ENCODE assay signal across 18 cellular contexts in genomic region chr1:75861831-75862230, GRCh38.
"Had no signal": no experiment of that assay in that cellular context is flagged by ENCODE, and none has a peak within 500 bp of the region (broad histone marks: within the 10 kb centered on the region; RNA-seq: fewer than 3 reads in every experiment).

No MANE protein-coding gene starts in this region.

- H3K27ac ChIP-seq: colonic mucosa, esophagus squamous epithelium, prostate gland, tibial artery, vagina, WERI-Rb-1 had no signal

- H3K27ac Mint-ChIP-seq: activated CD8-positive, alpha-beta T cell treated with anti-CD3 and anti-CD28 coated beads for 36 hours; activated naive CD4-positive, alpha-beta T cell treated with anti-CD3 and anti-CD28 coated beads, Interleukin-2, amount 50 U/mL, for 72 hours; activated T-cell treated with anti-CD3 and anti-CD28 coated beads, Interleukin-2, amount 50 U/mL, for 72 hours; nephron had no signal

- H3K9me3 Mint-ChIP-seq: activated CD8-positive, alpha-beta T cell treated with anti-CD3 and anti-CD28 coated beads for 36 hours; activated naive CD4-positive, alpha-beta T cell treated with anti-CD3 and anti-CD28 coated beads, Interleukin-2, amount 50 U/mL, for 72 hours; activated T-cell treated with anti-CD3 and anti-CD28 coated beads, Interleukin-2, amount 50 U/mL, for 72 hours; nephron had no signal

- H3K9me3 ChIP-seq: colonic mucosa, esophagus squamous epithelium, prostate gland, tibial artery, vagina had no signal

- H3K4me1 ChIP-seq: colonic mucosa, esophagus squamous epithelium, prostate gland, tibial artery, vagina had no signal

- H3K4me1 Mint-ChIP-seq: nephron had no signal

- H3K36me3 Mint-ChIP-seq: activated naive CD4-positive, alpha-beta T cell treated with anti-CD3 and anti-CD28 coated beads, Interleukin-2, amount 50 U/mL, for 72 hours had no signal

- H3K4me3 ChIP-seq: colonic mucosa, esophagus squamous epithelium, prostate gland, tibial artery, vagina had no signal

- H3K4me3 Mint-ChIP-seq: activated CD8-positive, alpha-beta T cell treated with anti-CD3 and anti-CD28 coated beads for 36 hours; activated T-cell treated with anti-CD3 and anti-CD28 coated beads, Interleukin-2, amount 50 U/mL, for 72 hours; nephron had no signal

- H3K36me3 ChIP-seq: colonic mucosa, esophagus squamous epithelium, prostate gland, tibial artery, vagina, WERI-Rb-1 had no signal

- DNase-seq: activated CD4-positive, alpha-beta T cell treated with anti-CD3 and anti-CD28 coated beads for 4 hours; activated CD8-positive, alpha-beta T cell treated with anti-CD3 and anti-CD28 coated beads for 36 hours; activated gamma-delta T cell; activated T-cell treated with anti-CD3 and anti-CD28 coated beads, Interleukin-2, amount 50 U/mL, for 72 hours; central memory CD4-positive, alpha-beta T cell; colonic mucosa; esophagus squamous epithelium; hippocampal formation; right cardiac atrium; small intestine; stimulated activated CD4-positive, alpha-beta T cell treated with anti-CD3 and anti-CD28 coated beads, Interleukin-4, amount 100 ng/mL, for 24 hours; stimulated activated naive CD4-positive, alpha-beta T cell; tibial artery; WERI-Rb-1 had no signal

- FAIRE-seq: small intestine had no signal

- H3K27me3 ChIP-seq: colonic mucosa, esophagus squamous epithelium, tibial artery, vagina had no signal

- ATAC-seq: activated CD8-positive, alpha-beta T cell treated with anti-CD3 and anti-CD28 coated beads for 36 hours; activated naive CD4-positive, alpha-beta T cell treated with anti-CD3 and anti-CD28 coated beads, Interleukin-2, amount 50 U/mL, for 72 hours; activated T-cell treated with anti-CD3 and anti-CD28 coated beads, Interleukin-2, amount 50 U/mL, for 72 hours; right cardiac atrium had no signal
